16 cellular contexts compared by ENCODE assay signal in the genomic region with DNA sequence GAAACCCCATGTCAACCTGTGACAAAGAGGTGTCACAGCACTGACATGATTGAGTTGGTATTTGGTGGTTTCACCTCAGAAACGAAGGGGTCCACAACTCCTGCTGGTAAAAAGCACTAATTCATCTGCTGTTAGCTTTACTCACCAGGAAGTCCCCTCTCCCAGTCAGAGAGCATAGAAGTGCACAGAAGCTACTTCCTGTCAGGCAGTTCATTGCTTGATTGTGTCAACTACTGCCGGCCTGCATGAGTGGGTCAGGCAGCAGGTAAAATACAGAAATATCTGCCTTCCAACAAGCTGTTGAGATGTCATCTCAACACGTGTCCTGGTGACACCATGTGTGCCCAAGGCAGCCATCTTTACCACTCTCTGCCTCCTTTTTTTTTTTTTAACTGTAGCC.
DNase-seq lines count a peak whose midpoint lies in the region; ATAC-seq, FAIRE-seq and TF ChIP-seq lines count a peak whose summit lies in the region.
"Had no signal": no experiment of that assay in that cellular context is flagged by ENCODE, and none has a peak within 500 bp of the region (broad histone marks: within the 10 kb centered on the region; RNA-seq: fewer than 3 reads in every experiment).

No MANE protein-coding gene starts in this region.

- H3K4me3 ChIP-seq in GM12878, result no peak overlapping the region
- no peak overlapping the region for H3K4me3 ChIP-seq in trophoblast cell (ENCODE audit: low read depth, low read length)
- H3K4me3 ChIP-seq: smooth muscle cell had no signal

- no peak overlapping the region for H3K18ac ChIP-seq in trophoblast cell (ENCODE audit: low read length)

- no TSS peak for BruUV-seq in GM12878 (replicated peaks; lab: Mats Ljungman, UMichigan)

- no peak overlapping the region for H3K27ac ChIP-seq in GM12878 (ENCODE audit: control insufficient read depth, insufficient read depth)
- H3K27ac ChIP-seq in trophoblast cell (ENCODE audit: low read depth, low read length), result no peak overlapping the region

- in situ Hi-C loops in GM12878 (cut with MboI), result no loop called here

- no peak overlapping the region for H3K27ac Mint-ChIP-seq in activated T-cell treated with anti-CD3 and anti-CD28 coated beads, Interleukin-2, amount 50 U/mL, for 72 hours
- H3K27ac Mint-ChIP-seq: brain, progenitor cell of endocrine pancreas had no signal

- no peak for TF ChIP-seq RAD21 in GM12878 (IDR thresholded peaks at IDR 0.05; ENCODE audit: insufficient read depth, low read depth, low read length)

- H3K4me1 ChIP-seq in GM12878 (ENCODE audit: control insufficient read depth, insufficient read depth, low read length) (no peaks in the 10 kb centered on the region; the same call in 1 of the 2 replicates), trophoblast cell (ENCODE audit: control insufficient read depth in 1 of 2, insufficient read depth in 2 of 2, low read length in 2 of 2) (no peaks in the 10 kb centered on the region)
- H3K4me1 ChIP-seq: Caco-2 had no signal

- no peak overlapping the region for H3K23ac ChIP-seq in trophoblast cell (ENCODE audit: low read length)

- TF ChIP-seq CTCF in GM12878 (IDR thresholded peaks at IDR 0.05 in 2 of 3, conservative IDR thresholded peaks at IDR 0.05 in 1 of 3; ENCODE audit: control insufficient read depth in 2 of 3, extremely low read depth in 1 of 3, insufficient read depth in 1 of 3, low read depth in 3 of 3, low read length in 3 of 3), result no peak

- no peak overlapping the region for H2BK120ac ChIP-seq in trophoblast cell (ENCODE audit: insufficient read depth, low read length, poor library complexity)

- DNase-seq in activated T-cell treated with anti-CD3 and anti-CD28 coated beads, Interleukin-2, amount 50 U/mL, for 72 hours, result no peak
- no peak for DNase-seq in activated T-cell treated with anti-CD3 and anti-CD28 coated beads for 4 hours
- no peak for DNase-seq in GM12878 (ENCODE audit: low read depth, low spot score)
- no peak for DNase-seq in trophoblast cell
- no peak for DNase-seq in SW480 (ENCODE audit: low spot score)
- no peak for DNase-seq in iPS-NIHi7 (ENCODE audit: extremely low spot score)
- DNase-seq: Caco-2; effector CD8-positive, alpha-beta T cell; hypothalamus; SIG-M5; stimulated activated naive B cell treated with anti-CD40 and anti-IgM and Interleukin-4, amounts not matched to agents 10 μg/mL and 1 μg/mL and 100 μg/mL, for 72 hours had no signal

- no peak for TF ChIP-seq EP300 in GM12878 (IDR thresholded peaks at IDR 0.05; ENCODE audit: borderline replicate concordance in 1 of 2, control insufficient read depth in 1 of 2, low read depth in 2 of 2, low read length in 2 of 2)

- H3K4me2 ChIP-seq in GM12878 (ENCODE audit: control insufficient read depth, insufficient read depth) (no peak overlapping the region), trophoblast cell (ENCODE audit: low read length) (no peak overlapping the region)
- H3K4me2 ChIP-seq: smooth muscle cell had no signal

- TF ChIP-seq POLR2A in GM12878 (IDR thresholded peaks at IDR 0.05; ENCODE audit: low read depth, low read length), result no peak

- H4K8ac ChIP-seq in trophoblast cell (ENCODE audit: low read depth, low read length), result no peak overlapping the region

- H2AFZ ChIP-seq in GM12878 (ENCODE audit: control insufficient read depth, low read depth, low read length) (peak overlapping the region; percentile 72), trophoblast cell (ENCODE audit: insufficient read depth, low read length, poor library complexity) (no peak overlapping the region)

- no peaks in the 10 kb centered on the region for H3K79me1 ChIP-seq in trophoblast cell (ENCODE audit: low read length)

- no peak overlapping the region for H2AK5ac ChIP-seq in trophoblast cell (ENCODE audit: low read length)

- CTCF ChIA-PET in GM12878 (lab: Yijun Ruan, JAX), result interaction anchor here (0.9 kb wide), 2 partner anchors 95 to 136 kb away, joined by 3 read pairs; no protein-coding TSS in a partner anchor

- H4K12ac ChIP-seq in trophoblast cell (ENCODE audit: low read depth, low read length), result no peak overlapping the region

- no peak overlapping the region for H3K4ac ChIP-seq in trophoblast cell (ENCODE audit: low read depth, low read length)

- peaks cover 26% of the 10 kb centered on the region for H3K4me1 Mint-ChIP-seq in activated T-cell treated with anti-CD3 and anti-CD28 coated beads, Interleukin-2, amount 50 U/mL, for 72 hours (ENCODE audit: low read depth)

- H3K9me3 ChIP-seq in GM12878 (replicated peaks; ENCODE audit: control insufficient read depth, insufficient read depth, low read length) (peaks cover 3% of the 10 kb centered on the region; the same call in 2 of the 3 replicates), trophoblast cell (ENCODE audit: insufficient read depth, low read depth, low read length) (no peaks in the 10 kb centered on the region)
- H3K9me3 ChIP-seq: Caco-2 had no signal

- FAIRE-seq in GM12878 (lab: Jason Lieb, UNC), result no peak

- H3K36me3 ChIP-seq in GM12878 (ENCODE audit: control insufficient read depth in 2 of 2, insufficient read depth in 2 of 2, low read length in 1 of 2) (no peaks in the 10 kb centered on the region), trophoblast cell (ENCODE audit: control insufficient read depth in 1 of 2, insufficient read depth in 2 of 2, low read length in 2 of 2) (no peaks in the 10 kb centered on the region)

- H3K27me3 Mint-ChIP-seq in activated T-cell treated with anti-CD3 and anti-CD28 coated beads, Interleukin-2, amount 50 U/mL, for 72 hours (ENCODE audit: low read depth), result no peaks in the 10 kb centered on the region
- H3K27me3 Mint-ChIP-seq: brain; progenitor cell of endocrine pancreas; stimulated activated naive B cell treated with anti-CD40 and anti-IgM and Interleukin-4, amounts not matched to agents 10 μg/mL and 1 μg/mL and 100 μg/mL, for 72 hours had no signal

- H3K27me3 ChIP-seq in GM12878 (replicated peaks in 1 of 2; ENCODE audit: control insufficient read depth in 2 of 2, insufficient read depth in 2 of 2, low read length in 1 of 2) (no peaks in the 10 kb centered on the region), trophoblast cell (ENCODE audit: insufficient read depth, low read length) (no peaks in the 10 kb centered on the region)

- POLR2A ChIA-PET in GM12878 (lab: Charles Lee), result no interaction called here

- H4K91ac ChIP-seq in trophoblast cell (ENCODE audit: low read depth, low read length), result no peak overlapping the region

- H3K4me3 Mint-ChIP-seq in activated T-cell treated with anti-CD3 and anti-CD28 coated beads, Interleukin-2, amount 50 U/mL, for 72 hours, result no peak overlapping the region
- H3K4me3 Mint-ChIP-seq: brain had no signal

- SMC1A ChIA-PET in GM12878 (lab: Charles Lee; ENCODE audit: uncharacterized antibody, unreplicated experiment), result interaction anchor here (0.6 to 1.6 kb wide), 5 partner anchors 15 to 117 kb away, joined by 3 to 4 read pairs (median 3); no protein-coding TSS in a partner anchor

- peaks cover 7 to 10% of the 10 kb centered on the region in 2 donors for H3K9me3 Mint-ChIP-seq in activated T-cell treated with anti-CD3 and anti-CD28 coated beads, Interleukin-2, amount 50 U/mL, for 72 hours

- peak; percentile 55 to 61 for ATAC-seq in activated T-cell treated with anti-CD3 and anti-CD28 coated beads, Interleukin-2, amount 50 U/mL, for 72 hours (replicated peaks in 1 of 2)
- ATAC-seq in HG03342 (IDR thresholded peaks at IDR 0.05; ENCODE audit: unreplicated experiment) (peak; percentile 50), GM12878 (peak; percentile 61), HG02840 (IDR thresholded peaks at IDR 0.05; ENCODE audit: low FRiP score, unreplicated experiment) (no peak)

- RAD21 ChIA-PET in GM12878 (lab: Charles Lee; ENCODE audit: unreplicated experiment), result no interaction called here

- H2BK5ac ChIP-seq in trophoblast cell (ENCODE audit: low read depth, low read length, poor library complexity), result no peak overlapping the region

- H3K79me2 ChIP-seq in GM12878 (ENCODE audit: control insufficient read depth, insufficient read depth, low read length) (no peaks in the 10 kb centered on the region), trophoblast cell (ENCODE audit: control insufficient read depth, insufficient read depth, low read length, poor library complexity) (no peaks in the 10 kb centered on the region)

- no peaks in the 10 kb centered on the region for H4K20me1 ChIP-seq in GM12878 (ENCODE audit: control insufficient read depth, insufficient read depth)

- no peak overlapping the region for H3K9ac ChIP-seq in GM12878 (ENCODE audit: control insufficient read depth, insufficient read depth, low read length)
- H3K9ac ChIP-seq in trophoblast cell (ENCODE audit: low read length), result no peak overlapping the region

- no peak overlapping the region for H3K14ac ChIP-seq in trophoblast cell (ENCODE audit: low read length)

- intact Hi-C loops in GM12878 (cut with micrococcal nuclease; ENCODE audit: unreplicated experiment), result no loop called here

- WGBS in GM12878 (ENCODE audit: insufficient coverage, insufficient replicate concordance, low lambda C conversion rate, missing lambda C conversion rate), result 21% methylated on average over 3 of the region's 3 CpGs
- WGBS in trophoblast cell (ENCODE audit: extremely low coverage, insufficient coverage, insufficient read length), result no CpG with 5 or more reads among the region's 3 CpGs

- peak overlapping the region; percentile 35 for H2BK12ac ChIP-seq in trophoblast cell (ENCODE audit: low read length)

- peaks cover 2 to 15% of the 10 kb centered on the region in 2 donors for H3K36me3 Mint-ChIP-seq in activated T-cell treated with anti-CD3 and anti-CD28 coated beads, Interleukin-2, amount 50 U/mL, for 72 hours (ENCODE audit: insufficient read depth in 2 of 2)
- H3K36me3 Mint-ChIP-seq: brain had no signal

TF ChIP-seq in GM12878, 131 proteins besides CTCF, POLR2A, EP300 and RAD21:
- TF ChIP-seq CREB1 (IDR thresholded peaks at IDR 0.05; ENCODE audit: low read depth) (no peak), YY1 (IDR thresholded peaks at IDR 0.05; ENCODE audit: low read depth, low read length) (peak; percentile 62; the same call in 1 of the 2 replicates)
